18 cellular contexts compared by ENCODE assay signal in genomic region chr20:62337558-62338293, GRCh38. TPM values are rescaled to one million over a fixed set of nuclear protein-coding genes. Genes with fewer than 3 reads are reported as not detected.
DNase-seq lines count a peak whose midpoint lies in the region; ATAC-seq and TF ChIP-seq lines count a peak whose summit lies in the region.
"Had no signal": no experiment of that assay in that cellular context is flagged by ENCODE, and none has a peak within 500 bp of the region (broad histone marks: within the 10 kb centered on the region; RNA-seq: fewer than 3 reads in every experiment).

No MANE protein-coding gene starts in this region.

- H3K27me3 ChIP-seq in breast epithelium (no peaks in the 10 kb centered on the region), upper lobe of right lung (no peaks in the 10 kb centered on the region)
- H3K27me3 ChIP-seq: cardiac muscle cell had no signal

- H3K4me1 ChIP-seq in breast epithelium (no peaks in the 10 kb centered on the region), upper lobe of right lung (no peaks in the 10 kb centered on the region)

- no peaks in the 10 kb centered on the region for H3K27me3 Mint-ChIP-seq in MCF 10A (ENCODE audit: insufficient read depth, unreplicated experiment)
- H3K27me3 Mint-ChIP-seq in activated B cell treated with CpG ODN at 0.5 μM for 24 hours = no peaks in the 10 kb centered on the region
- peaks cover 9% of the 10 kb centered on the region for H3K27me3 Mint-ChIP-seq in activated T-cell treated with anti-CD3 and anti-CD28 coated beads, Interleukin-2, amount 50 U/mL, for 4 hours (ENCODE audit: low read depth)
- no peaks in the 10 kb centered on the region for H3K27me3 Mint-ChIP-seq in progenitor cell of endocrine pancreas

- no peaks in the 10 kb centered on the region for H3K36me3 ChIP-seq in breast epithelium
- H3K36me3 ChIP-seq in upper lobe of right lung = peaks cover 62% of the 10 kb centered on the region

- no peak for TF ChIP-seq POLR2A in breast epithelium (IDR thresholded peaks at IDR 0.05)

- CTCF ChIA-PET in MCF 10A (lab: Yijun Ruan, JAX) (interaction anchor here (0.6 to 1.4 kb wide), 3 partner anchors 13 to 45 kb away, joined by 3 to 4 read pairs (median 3); no protein-coding TSS in a partner anchor), activated B cell treated with CpG ODN at 0.5 μM for 24 hours (lab: Charles Lee) (interaction anchor here (0.7 kb wide), 1 partner anchor 35 kb away, joined by 3 read pairs; the partner anchor contains the start of gene ADRM1)

- H3K27ac ChIP-seq in breast epithelium = no peak overlapping the region
- H3K27ac ChIP-seq in upper lobe of right lung = no peak overlapping the region
- H3K27ac ChIP-seq: cardiac muscle cell had no signal

- TSS peak; percentile 27 for BruUV-seq in MCF 10A (replicated peaks; lab: Mats Ljungman, UMichigan)

- no peaks in the 10 kb centered on the region for H3K9me3 Mint-ChIP-seq in MCF 10A (ENCODE audit: unreplicated experiment)
- no peaks in the 10 kb centered on the region for H3K9me3 Mint-ChIP-seq in activated B cell treated with CpG ODN at 0.5 μM for 24 hours
- H3K9me3 Mint-ChIP-seq in activated T-cell treated with anti-CD3 and anti-CD28 coated beads, Interleukin-2, amount 50 U/mL, for 4 hours = no peaks in the 10 kb centered on the region
- H3K9me3 Mint-ChIP-seq in progenitor cell of endocrine pancreas (ENCODE audit: low read depth) = no peaks in the 10 kb centered on the region

- ATAC-seq in HG03139 (IDR thresholded peaks at IDR 0.05; ENCODE audit: unreplicated experiment) = peak; percentile 45
- ATAC-seq in activated B cell treated with CpG ODN at 0.5 μM for 24 hours (ENCODE audit: low read depth) = peak; percentile 72
- ATAC-seq in upper lobe of right lung = peak; percentile 8
- no peak for ATAC-seq in activated T-cell treated with anti-CD3 and anti-CD28 coated beads, Interleukin-2, amount 50 U/mL, for 4 hours
- ATAC-seq: SK-N-SH treated with all-trans-retinoic acid at 6 μM for 48 hours had no signal

- H3K9me3 ChIP-seq in breast epithelium (no peaks in the 10 kb centered on the region), upper lobe of right lung (no peaks in the 10 kb centered on the region)

- H3K36me3 Mint-ChIP-seq in MCF 10A (ENCODE audit: insufficient read depth, unreplicated experiment) (peaks cover 82% of the 10 kb centered on the region), activated B cell treated with CpG ODN at 0.5 μM for 24 hours (ENCODE audit: low read depth) (no peaks in the 10 kb centered on the region), progenitor cell of endocrine pancreas (ENCODE audit: insufficient read depth) (peaks cover 24% of the 10 kb centered on the region)
- H3K36me3 Mint-ChIP-seq in activated T-cell treated with anti-CD3 and anti-CD28 coated beads, Interleukin-2, amount 50 U/mL, for 4 hours (ENCODE audit: insufficient read depth) = no peaks in the 10 kb centered on the region

- TF ChIP-seq CTCF in MCF 10A (IDR thresholded peaks at IDR 0.05; ENCODE audit: unreplicated experiment) (no peak), breast epithelium (IDR thresholded peaks at IDR 0.05) (no peak), activated B cell treated with CpG ODN at 0.5 μM for 24 hours (IDR thresholded peaks at IDR 0.05) (no peak), upper lobe of right lung (IDR thresholded peaks at IDR 0.05) (no peak), progenitor cell of endocrine pancreas (IDR thresholded peaks at IDR 0.05; ENCODE audit: unreplicated experiment) (no peak)

- intact Hi-C loops in MCF 10A (cut with micrococcal nuclease) = no loop called here
- intact Hi-C loops in breast epithelium (cut with DNase I; ENCODE audit: low total_unique reads) = no loop called here
- intact Hi-C loops in activated B cell treated with CpG ODN at 0.5 μM for 24 hours (cut with micrococcal nuclease) = loop anchor here (1.0 to 2.0 kb wide), 2 partner anchors 16 to 69 kb away; partner anchors contain the start of gene CABLES2
- intact Hi-C loops in upper lobe of right lung (cut with DNase I) = no loop called here

- H3K27ac Mint-ChIP-seq in MCF 10A (ENCODE audit: low read depth, unreplicated experiment) = no peak overlapping the region
- peak overlapping the region; percentile 92 for H3K27ac Mint-ChIP-seq in activated B cell treated with CpG ODN at 0.5 μM for 24 hours
- H3K27ac Mint-ChIP-seq in progenitor cell of endocrine pancreas = no peak overlapping the region
- H3K27ac Mint-ChIP-seq: mesothelial cell of epicardium had no signal

- H3K4me1 Mint-ChIP-seq in MCF 10A (ENCODE audit: insufficient read depth, unreplicated experiment) (no peaks in the 10 kb centered on the region), activated B cell treated with CpG ODN at 0.5 μM for 24 hours (peaks cover 54% of the 10 kb centered on the region), progenitor cell of endocrine pancreas (ENCODE audit: low read depth) (no peaks in the 10 kb centered on the region)
- H3K4me1 Mint-ChIP-seq in activated T-cell treated with anti-CD3 and anti-CD28 coated beads, Interleukin-2, amount 50 U/mL, for 4 hours (ENCODE audit: low read depth) = no peaks in the 10 kb centered on the region
- H3K4me1 Mint-ChIP-seq: mesothelial cell of epicardium had no signal

- no peak overlapping the region for H3K4me3 Mint-ChIP-seq in MCF 10A (ENCODE audit: unreplicated experiment)
- peak overlapping the region; percentile 56 for H3K4me3 Mint-ChIP-seq in activated B cell treated with CpG ODN at 0.5 μM for 24 hours
- H3K4me3 Mint-ChIP-seq in activated T-cell treated with anti-CD3 and anti-CD28 coated beads, Interleukin-2, amount 50 U/mL, for 4 hours = no peak overlapping the region
- H3K4me3 Mint-ChIP-seq in progenitor cell of endocrine pancreas (ENCODE audit: low read depth) = no peak overlapping the region
- H3K4me3 Mint-ChIP-seq: mesothelial cell of epicardium had no signal

- no peak overlapping the region for H3K4me3 ChIP-seq in breast epithelium
- H3K4me3 ChIP-seq in upper lobe of right lung = no peak overlapping the region
- H3K4me3 ChIP-seq: cardiac muscle cell had no signal

- POLR2A ChIA-PET in MCF 10A (lab: Yijun Ruan, JAX) (no interaction called here), activated B cell treated with CpG ODN at 0.5 μM for 24 hours (lab: Charles Lee) (interaction anchor here (0.6 to 3.5 kb wide), 6 partner anchors 9 to 321 kb away, joined by 3 to 21 read pairs (median 4); partner anchors contain the start of genes ADRM1, LAMA5 and LSM14B)

- DNase-seq in MCF 10A (ENCODE audit: unreplicated experiment) = no peak
- no peak for DNase-seq in breast epithelium (ENCODE audit: low spot score in 2 of 2)
- peak; percentile 50 for DNase-seq in activated B cell treated with CpG ODN at 0.5 μM for 24 hours
- DNase-seq in upper lobe of right lung = no peak
- DNase-seq in activated T-cell treated with anti-CD3 and anti-CD28 coated beads, Interleukin-2, amount 50 U/mL, for 4 hours = no peak
- DNase-seq in NCI-H526 treated with DMSO at 0.1 percent for 48 hours (lab: John Stamatoyannopoulos, UW) = no peak
- no peak for DNase-seq in progenitor cell of endocrine pancreas (ENCODE audit: low spot score, unreplicated experiment)
- DNase-seq: activated CD4-positive, alpha-beta T cell treated with anti-CD3 and anti-CD28 coated beads, Interleukin-2, amount 50 U/mL, for 1 hour; activated gamma-delta T cell; DMS53; erythroblast; GOT3; NCI-H510A; retina had no signal

RNA-seq across cellular contexts. Expression of gene LAMA5, which starts 29.4 kb away (rescaled TPM):
- total RNA-seq in MCF 10A (2022) (266 and 292 TPM in 2 replicates), breast epithelium (100 to 1,000 TPM in 1 of 3 donors, 10 to 100 TPM in 2; 16.6 to 114 (median 53.3) TPM), activated B cell treated with CpG ODN at 0.5 μM for 24 hours (19.8 and 24.8 TPM in 2 replicates), upper lobe of right lung (279 TPM), progenitor cell of endocrine pancreas (248 and 252 TPM in 2 replicates)
- total RNA-seq in activated T-cell treated with anti-CD3 and anti-CD28 coated beads, Interleukin-2, amount 50 U/mL, for 4 hours = 1 to 10 TPM in 1 of 3 donors, under 1 TPM in 2; 0.82 to 1.0 (median 0.84) TPM

RNA-seq across cellular contexts. Expression of gene ADRM1, which starts 34.9 kb away (rescaled TPM):
- 98.0 and 127 TPM in 2 replicates for total RNA-seq in MCF 10A (2022)
- 100 to 1,000 TPM in 2 of 3 donors, 10 to 100 TPM in 1; 80.2 to 131 (median 105) TPM for total RNA-seq in breast epithelium
- total RNA-seq in activated B cell treated with CpG ODN at 0.5 μM for 24 hours = 97.9 and 98.0 TPM in 2 replicates
- 73.4 TPM for total RNA-seq in upper lobe of right lung
- 100 to 1,000 TPM; 259 to 285 (median 274) TPM for total RNA-seq in activated T-cell treated with anti-CD3 and anti-CD28 coated beads, Interleukin-2, amount 50 U/mL, for 4 hours
- 66.2 and 67.1 TPM in 2 replicates for total RNA-seq in progenitor cell of endocrine pancreas

RNA-seq across cellular contexts. Expression of gene RPS21, which starts 49.2 kb away (rescaled TPM):
- 1,978 and 2,055 TPM in 2 replicates for total RNA-seq in MCF 10A (2022)
- total RNA-seq in breast epithelium = 1,000 to 10,000 TPM; 1,723 to 3,116 (median 2,974) TPM
- 2,912 and 3,555 TPM in 2 replicates for total RNA-seq in activated B cell treated with CpG ODN at 0.5 μM for 24 hours
- 1,050 TPM for total RNA-seq in upper lobe of right lung
- total RNA-seq in activated T-cell treated with anti-CD3 and anti-CD28 coated beads, Interleukin-2, amount 50 U/mL, for 4 hours = 1,000 to 10,000 TPM; 2,653 to 2,730 (median 2,725) TPM
- 1,160 and 1,251 TPM in 2 replicates for total RNA-seq in progenitor cell of endocrine pancreas

Comparison
In these comparisons a context has a peak if more than half of its experiments do, and no peak if none do; other contexts are left out.
1. ATAC-seq: peak in HG03139 (single experiment), activated B cell treated with CpG ODN at 0.5 μM for 24 hours (single experiment) and upper lobe of right lung (single experiment); none in activated T-cell treated with anti-CD3 and anti-CD28 coated beads, Interleukin-2, amount 50 U/mL, for 4 hours (0 of 2).
2. RNA of gene LAMA5, which starts 29.4 kb away (total RNA-seq): 279 TPM in upper lobe of right lung (single experiment), 266 to 292 TPM in MCF 10A, 248 to 252 TPM in progenitor cell of endocrine pancreas, 16.6 to 114 TPM in breast epithelium and 19.8 to 24.8 TPM in activated B cell treated with CpG ODN at 0.5 μM for 24 hours; 0.82 to 1.0 TPM in activated T-cell treated with anti-CD3 and anti-CD28 coated beads, Interleukin-2, amount 50 U/mL, for 4 hours; every median in the first group is over 4 times any median in the second.